ENCODE assay signal across 32 cellular contexts in the genomic region with DNA sequence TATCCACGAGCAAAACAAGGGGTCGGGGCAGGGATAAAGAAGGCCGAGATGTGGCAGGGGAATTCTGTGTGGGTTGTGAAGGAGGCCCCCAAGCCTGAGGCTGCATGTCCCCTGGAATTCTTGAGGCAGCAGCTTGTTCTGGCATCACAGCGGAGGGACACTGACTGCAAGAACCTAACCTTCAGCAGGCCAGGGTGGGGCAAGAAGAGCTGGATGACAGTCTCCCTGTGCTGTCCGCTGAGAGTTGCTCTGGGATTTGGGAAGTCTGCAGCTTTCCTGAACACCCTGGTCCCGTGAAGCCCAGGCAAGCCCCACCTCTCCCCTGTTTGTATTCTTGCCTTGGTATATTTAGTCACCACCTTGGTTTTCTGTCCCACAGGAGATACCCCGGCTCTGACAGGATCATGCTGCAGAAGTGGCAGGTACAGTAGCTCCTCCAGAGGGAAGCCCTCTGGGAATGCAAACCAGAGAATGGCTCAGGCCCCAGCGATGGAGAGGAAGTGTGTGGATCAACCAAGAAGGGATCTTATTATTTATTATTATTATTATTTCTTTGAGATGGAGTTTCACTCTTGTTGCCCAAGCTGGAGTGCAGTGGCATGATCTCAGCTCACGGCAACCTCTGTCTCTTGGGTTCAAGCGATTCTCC. TPM values are rescaled to one million over a fixed set of nuclear protein-coding genes. Genes with fewer than 3 reads are reported as not detected.
"Had no signal": no experiment of that assay in that cellular context is flagged by ENCODE, and none has a peak within 500 bp of the region (broad histone marks: within the 10 kb centered on the region; RNA-seq: fewer than 3 reads in every experiment).

No MANE protein-coding gene starts in this region.

- H3K9me3 Mint-ChIP-seq: activated CD4-positive, alpha-beta memory T cell treated with anti-CD3 and anti-CD28 coated beads for 36 hours; activated CD4-positive, alpha-beta T cell treated with anti-CD3 and anti-CD28 coated beads, Interleukin-2, amount 10 ng/mL, durations not matched to agents 24 days and 14 days; activated naive CD4-positive, alpha-beta T cell treated with anti-CD3 and anti-CD28 coated beads, Interleukin-2, amount 50 U/mL, for 72 hours; activated T-cell treated with anti-CD3 and anti-CD28 coated beads, Interleukin-2, amount 50 U/mL, for 72 hours; central memory CD8-positive, alpha-beta T cell; effector memory CD8-positive, alpha-beta T cell; mesothelial cell of epicardium; naive B cell; nephron progenitor cell; stimulated activated effector memory CD8-positive, alpha-beta T cell treated with anti-CD3 and anti-CD28 coated beads, Interleukin-12 subunit alpha, Interleukin-12 subunit beta, amount 100 ng/mL, for 72 hours had no signal

- H3K27me3 ChIP-seq: gastroesophageal sphincter, right lobe of liver, tibial nerve had no signal

- H3K27ac Mint-ChIP-seq: activated CD4-positive, alpha-beta memory T cell treated with anti-CD3 and anti-CD28 coated beads for 36 hours; activated CD4-positive, alpha-beta T cell treated with anti-CD3 and anti-CD28 coated beads, Interleukin-2, amount 10 ng/mL, durations not matched to agents 24 days and 14 days; activated naive CD4-positive, alpha-beta T cell treated with anti-CD3 and anti-CD28 coated beads, Interleukin-2, amount 50 U/mL, for 72 hours; activated T-cell treated with anti-CD3 and anti-CD28 coated beads, Interleukin-2, amount 50 U/mL, for 72 hours; effector memory CD8-positive, alpha-beta T cell; mesothelial cell of epicardium; nephron progenitor cell; stimulated activated effector memory CD8-positive, alpha-beta T cell treated with anti-CD3 and anti-CD28 coated beads, Interleukin-12 subunit alpha, Interleukin-12 subunit beta, amount 100 ng/mL, for 72 hours; T-helper 17 cell had no signal

- H3K4me1 Mint-ChIP-seq: activated CD4-positive, alpha-beta T cell treated with anti-CD3 and anti-CD28 coated beads, Interleukin-2, amount 10 ng/mL, durations not matched to agents 24 days and 14 days; central memory CD8-positive, alpha-beta T cell; mesothelial cell of epicardium; stimulated activated effector memory CD8-positive, alpha-beta T cell treated with anti-CD3 and anti-CD28 coated beads, Interleukin-12 subunit alpha, Interleukin-12 subunit beta, amount 100 ng/mL, for 72 hours had no signal

- H3K4me1 ChIP-seq: gastroesophageal sphincter, right lobe of liver had no signal

- H3K4me3 ChIP-seq: dorsolateral prefrontal cortex, gastroesophageal sphincter, right lobe of liver, SK-N-MC, tibial nerve had no signal

- H3K9me3 ChIP-seq: gastroesophageal sphincter, right lobe of liver, tibial nerve had no signal

- H3K4me3 Mint-ChIP-seq: activated CD4-positive, alpha-beta memory T cell treated with anti-CD3 and anti-CD28 coated beads for 36 hours; activated CD4-positive, alpha-beta T cell treated with anti-CD3 and anti-CD28 coated beads, Interleukin-2, amount 10 ng/mL, durations not matched to agents 24 days and 14 days; activated T-cell treated with anti-CD3 and anti-CD28 coated beads, Interleukin-2, amount 50 U/mL, for 72 hours; central memory CD8-positive, alpha-beta T cell; effector memory CD8-positive, alpha-beta T cell; mesothelial cell of epicardium; naive B cell; nephron progenitor cell; stimulated activated effector memory CD8-positive, alpha-beta T cell treated with anti-CD3 and anti-CD28 coated beads, Interleukin-12 subunit alpha, Interleukin-12 subunit beta, amount 100 ng/mL, for 72 hours; T-helper 17 cell had no signal

- ATAC-seq: activated naive CD4-positive, alpha-beta T cell treated with anti-CD3 and anti-CD28 coated beads, Interleukin-2, amount 50 U/mL, for 72 hours; activated T-cell treated with anti-CD3 and anti-CD28 coated beads, Interleukin-2, amount 50 U/mL, for 72 hours; effector memory CD8-positive, alpha-beta T cell; gastroesophageal sphincter; left colon; right lobe of liver; stimulated activated effector memory CD8-positive, alpha-beta T cell treated with anti-CD3 and anti-CD28 coated beads, Interleukin-12 subunit alpha, Interleukin-12 subunit beta, amount 100 ng/mL, for 72 hours; T-helper 17 cell had no signal

- H3K27ac ChIP-seq: dorsolateral prefrontal cortex, gastroesophageal sphincter, right lobe of liver, SK-N-MC, tibial nerve had no signal

- DNase-seq: activated CD4-positive, alpha-beta memory T cell treated with anti-CD3 and anti-CD28 coated beads for 36 hours; activated CD4-positive, alpha-beta T cell treated with anti-CD3 and anti-CD28 coated beads, Interleukin-2, amount 10 ng/mL, durations not matched to agents 24 days and 14 days; activated CD4-positive, CD25-positive, alpha-beta regulatory T cell treated with anti-CD3 and anti-CD28 coated beads, Interleukin-2, amount 50 U/mL, for 72 hours; activated naive CD4-positive, alpha-beta T cell; activated T-cell treated with anti-CD3 and anti-CD28 coated beads for 4 hours; activated T-cell treated with anti-CD3 and anti-CD28 coated beads, Interleukin-2, amount 50 U/mL, for 72 hours; dorsolateral prefrontal cortex; effector memory CD8-positive, alpha-beta T cell; hippocampal formation; kidney; left colon; mammary epithelial cell; naive B cell; nephron progenitor cell; occipital lobe; posterior cingulate gyrus; right lobe of liver; stimulated activated CD4-positive, alpha-beta T cell treated with anti-CD3 and anti-CD28 coated beads, Interleukin-4, amount 100 ng/mL, for 24 hours; T-helper 17 cell; T1000 had no signal

- H3K36me3 Mint-ChIP-seq: activated CD4-positive, alpha-beta memory T cell treated with anti-CD3 and anti-CD28 coated beads for 36 hours; activated naive CD4-positive, alpha-beta T cell treated with anti-CD3 and anti-CD28 coated beads, Interleukin-2, amount 50 U/mL, for 72 hours; mesothelial cell of epicardium; stimulated activated effector memory CD8-positive, alpha-beta T cell treated with anti-CD3 and anti-CD28 coated beads, Interleukin-12 subunit alpha, Interleukin-12 subunit beta, amount 100 ng/mL, for 72 hours had no signal

- H3K27me3 Mint-ChIP-seq: activated CD4-positive, alpha-beta memory T cell treated with anti-CD3 and anti-CD28 coated beads for 36 hours; activated CD4-positive, alpha-beta T cell treated with anti-CD3 and anti-CD28 coated beads, Interleukin-2, amount 10 ng/mL, durations not matched to agents 24 days and 14 days; naive B cell had no signal

RNA-seq across cellular contexts. Expression of gene LRRC18, which starts 1.9 kb away (rescaled TPM):
- total RNA-seq: activated CD4-positive, alpha-beta memory T cell treated with anti-CD3 and anti-CD28 coated beads for 36 hours; activated CD4-positive, alpha-beta T cell treated with anti-CD3 and anti-CD28 coated beads, Interleukin-2, amount 10 ng/mL, durations not matched to agents 24 days and 14 days; activated naive CD4-positive, alpha-beta T cell treated with anti-CD3 and anti-CD28 coated beads, Interleukin-2, amount 50 U/mL, for 72 hours; activated T-cell treated with anti-CD3 and anti-CD28 coated beads, Interleukin-2, amount 50 U/mL, for 72 hours; bronchial epithelial cell; dorsolateral prefrontal cortex; endothelial cell of umbilical vein; fibroblast of villous mesenchyme; gastroesophageal sphincter; kidney; left colon; liver; mammary epithelial cell; mesothelial cell of epicardium; occipital lobe; right lobe of liver; T-helper 17 cell; temporal lobe; tibial nerve had no signal
